Comparison of ENCODE assay signal across 15 cellular contexts in the genomic region with DNA sequence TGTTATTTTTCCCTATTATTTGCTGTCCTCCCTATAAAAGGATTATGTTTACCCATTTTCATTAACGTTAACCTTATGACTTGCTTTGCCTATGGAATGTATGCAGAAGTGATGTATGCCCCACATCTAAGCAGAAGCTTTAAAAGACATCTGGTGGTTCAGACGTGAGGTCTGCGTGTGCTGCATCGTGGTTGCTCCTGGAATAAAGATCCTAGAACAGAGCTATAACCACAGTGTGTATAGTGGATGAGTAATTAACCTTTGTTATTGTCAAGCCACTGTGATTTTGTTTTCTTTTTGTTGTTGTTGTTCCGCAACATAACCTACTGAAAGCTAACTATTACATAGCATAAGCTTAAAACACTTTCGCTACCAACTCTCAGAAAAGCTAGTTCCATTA. TPM values are rescaled to one million over a fixed set of nuclear protein-coding genes. Genes with fewer than 3 reads are reported as not detected.
A peak's percentile ranks its signal among the peaks of the same experiment; 100 is the strongest.
DNase-seq lines count a peak whose midpoint lies in the region; ATAC-seq and TF ChIP-seq lines count a peak whose summit lies in the region.
"Had no signal": no experiment of that assay in that cellular context is flagged by ENCODE, and none has a peak within 500 bp of the region (broad histone marks: within the 10 kb centered on the region; RNA-seq: fewer than 3 reads in every experiment).

No MANE protein-coding gene starts in this region.

- TF ChIP-seq CTCF in SK-N-SH (IDR thresholded peaks at IDR 0.05), result no peak
- TF ChIP-seq CTCF in Panc1 (IDR thresholded peaks at IDR 0.05), result no peak
- TF ChIP-seq CTCF in fibroblast of villous mesenchyme (IDR thresholded peaks at IDR 0.05; ENCODE audit: insufficient read depth, low read depth, low read length), result no peak
- TF ChIP-seq CTCF in tibial artery (IDR thresholded peaks at IDR 0.05), result no peak

- no peak for TF ChIP-seq RAD21 in SK-N-SH (IDR thresholded peaks at IDR 0.05; ENCODE audit: low read length)

- H3K4me3 ChIP-seq in SK-N-SH (ENCODE audit: low read depth in 2 of 2, low read length in 1 of 2), result no peak overlapping the region
- no peak overlapping the region for H3K4me3 ChIP-seq in Panc1 (ENCODE audit: low read depth in 2 of 2, low read length in 2 of 2)
- H3K4me3 ChIP-seq in fibroblast of villous mesenchyme (ENCODE audit: low read depth, low read length), result no peak overlapping the region
- no peak overlapping the region for H3K4me3 ChIP-seq in tibial artery
- H3K4me3 ChIP-seq: BLaER1 treated with 17β-estradiol and CSF1 and Interleukin-3, amounts not matched to agents 10 nM and 100 nM; GM12878 had no signal

- H3K27ac ChIP-seq in SK-N-SH (ENCODE audit: low read depth in 2 of 2, low read length in 1 of 2) (no peak overlapping the region), Panc1 (ENCODE audit: low read length) (no peak overlapping the region), tibial artery (no peak overlapping the region)
- H3K27ac ChIP-seq: HL-60 had no signal

- intact Hi-C loops in Panc1 (cut with micrococcal nuclease; ENCODE audit: unreplicated experiment) (no loop called here), tibial artery (cut with DNase I; ENCODE audit: low total_unique reads) (no loop called here)

- no peaks in the 10 kb centered on the region for H4K20me1 ChIP-seq in SK-N-SH (ENCODE audit: insufficient read depth)
- H4K20me1 ChIP-seq: BLaER1 treated with 17β-estradiol and CSF1 and Interleukin-3, amounts not matched to agents 10 nM and 100 nM had no signal

- no peak for TF ChIP-seq EP300 in SK-N-SH (IDR thresholded peaks at IDR 0.05; ENCODE audit: borderline replicate concordance in 1 of 2, low read depth in 1 of 2, low read length in 1 of 2)

- no peaks in the 10 kb centered on the region for H3F3A ChIP-seq in SK-N-SH (replicated peaks; ENCODE audit: insufficient read depth)

- ATAC-seq in SK-N-SH treated with all-trans-retinoic acid at 6 μM for 48 hours (no peak), Panc1 (peak; percentile 77), HG03565 (IDR thresholded peaks at IDR 0.05; ENCODE audit: unreplicated experiment) (no peak)
- ATAC-seq: GM12878, HCT116 had no signal

- no peaks in the 10 kb centered on the region for H3K9me2 ChIP-seq in SK-N-SH

- H3K4me1 ChIP-seq in SK-N-SH (ENCODE audit: control insufficient read depth in 1 of 2, insufficient read depth in 2 of 2, low read depth in 1 of 2, low read length in 1 of 2) (peaks cover 0 to 4% of the 10 kb centered on the region in 2 experiments; a peak in 2 of 4 replicates), Panc1 (ENCODE audit: control insufficient read depth, insufficient read depth, low read length) (no peaks in the 10 kb centered on the region; the same call in 1 of the 2 replicates), tibial artery (no peaks in the 10 kb centered on the region)

- 67% methylated on average over 6 of the region's 6 CpGs for WGBS in SK-N-SH (ENCODE audit: low lambda C conversion rate)

- H3K36me3 ChIP-seq in SK-N-SH (replicated peaks in 1 of 2; ENCODE audit: control insufficient read depth in 1 of 2, insufficient read depth in 2 of 2, low read length in 1 of 2) (no peaks in the 10 kb centered on the region), Panc1 (ENCODE audit: control insufficient read depth, insufficient read depth, low read length) (no peaks in the 10 kb centered on the region), tibial artery (no peaks in the 10 kb centered on the region)
- H3K36me3 ChIP-seq: BLaER1 treated with 17β-estradiol and CSF1 and Interleukin-3, amounts not matched to agents 10 nM and 100 nM had no signal

- H3K27me3 ChIP-seq in SK-N-SH (ENCODE audit: insufficient read depth) (no peaks in the 10 kb centered on the region), Panc1 (ENCODE audit: control insufficient read depth, insufficient read depth, low read length) (no peaks in the 10 kb centered on the region), tibial artery (no peaks in the 10 kb centered on the region)
- H3K27me3 ChIP-seq: BLaER1 treated with 17β-estradiol and CSF1 and Interleukin-3, amounts not matched to agents 10 nM and 100 nM had no signal

- no peak overlapping the region for H3K9ac ChIP-seq in SK-N-SH
- H3K9ac ChIP-seq: BLaER1 treated with 17β-estradiol and CSF1 and Interleukin-3, amounts not matched to agents 10 nM and 100 nM had no signal

- H2AFZ ChIP-seq in SK-N-SH (ENCODE audit: low read depth), result no peak overlapping the region

- BruUV-seq in Panc1 (replicated peaks; lab: Mats Ljungman, UMichigan), result no TSS peak

- in situ Hi-C loops in Panc1 (cut with HindIII; ENCODE audit: low pct_unique_long_range_greater_than_20kb, low sequenced_read_pairs), result no loop called here

- CTCF ChIA-PET in SK-N-SH (lab: Yijun Ruan, JAX), result interaction anchor here (1.9 kb wide), 1 partner anchor 12 kb away, joined by 4 read pairs; no protein-coding TSS in a partner anchor
- CTCF ChIA-PET in Panc1 (lab: Charles Lee), result interaction anchor here (0.7 kb wide), 1 partner anchor 660 kb away, joined by 3 read pairs; no protein-coding TSS in a partner anchor

- H3K9me3 ChIP-seq in SK-N-SH, result no peaks in the 10 kb centered on the region
- H3K9me3 ChIP-seq in Panc1 (ENCODE audit: control insufficient read depth, insufficient read depth, low read depth, low read length), result no peaks in the 10 kb centered on the region
- no peaks in the 10 kb centered on the region for H3K9me3 ChIP-seq in tibial artery
- H3K9me3 ChIP-seq: BLaER1 treated with 17β-estradiol and CSF1 and Interleukin-3, amounts not matched to agents 10 nM and 100 nM had no signal

- POLR2A ChIA-PET in SK-N-SH (lab: Yijun Ruan, JAX) (interaction anchor here (1.4 kb wide), 1 partner anchor 20 kb away, joined by 4 read pairs; a partner anchor contains a TSS), Panc1 (lab: Charles Lee) (interaction anchor here (0.6 kb wide), 2 partner anchors 16 to 27 kb away, joined by 3 to 4 read pairs; no protein-coding TSS in a partner anchor)

- H3K4me2 ChIP-seq in SK-N-SH, result no peak overlapping the region

- DNase-seq in SK-N-SH, result peak; percentile 16
- no peak for DNase-seq in Panc1 (ENCODE audit: low read depth, low spot score)
- peak; percentile 13 for DNase-seq in fibroblast of villous mesenchyme (ENCODE audit: low read depth)
- DNase-seq in NCI-H187 (lab: John Stamatoyannopoulos, UW), result no peak
- DNase-seq in tibial artery, result no peak
- DNase-seq: 8988T; ACHN; CD4-positive, CD25-positive, alpha-beta regulatory T cell; DMS 273 treated with DMSO at 0.1 percent for 48 hours had no signal

- H3K79me2 ChIP-seq in SK-N-SH (ENCODE audit: insufficient read depth), result no peaks in the 10 kb centered on the region

TF ChIP-seq in SK-N-SH, 30 proteins besides CTCF, POLR2A, EP300 and RAD21 (continues in another document):
- TF ChIP-seq FOXJ3 (CRISPR knock-in tag; IDR thresholded peaks at IDR 0.05) (no peak), RXRA (IDR thresholded peaks at IDR 0.05; ENCODE audit: borderline replicate concordance, low read depth) (no peak), GATA2 (CRISPR knock-in tag; IDR thresholded peaks at IDR 0.05) (no peak), ELF1 (IDR thresholded peaks at IDR 0.05) (no peak), GABPA (IDR thresholded peaks at IDR 0.05; ENCODE audit: low read depth) (no peak), POLR2AphosphoS5 (IDR thresholded peaks at IDR 0.05; ENCODE audit: low read depth, low read length) (no peak), NFIC (IDR thresholded peaks at IDR 0.05; ENCODE audit: borderline replicate concordance) (no peak), RCOR1 (IDR thresholded peaks at IDR 0.05; ENCODE audit: low read length) (no peak)
- TF ChIP-seq, protein P1, sequence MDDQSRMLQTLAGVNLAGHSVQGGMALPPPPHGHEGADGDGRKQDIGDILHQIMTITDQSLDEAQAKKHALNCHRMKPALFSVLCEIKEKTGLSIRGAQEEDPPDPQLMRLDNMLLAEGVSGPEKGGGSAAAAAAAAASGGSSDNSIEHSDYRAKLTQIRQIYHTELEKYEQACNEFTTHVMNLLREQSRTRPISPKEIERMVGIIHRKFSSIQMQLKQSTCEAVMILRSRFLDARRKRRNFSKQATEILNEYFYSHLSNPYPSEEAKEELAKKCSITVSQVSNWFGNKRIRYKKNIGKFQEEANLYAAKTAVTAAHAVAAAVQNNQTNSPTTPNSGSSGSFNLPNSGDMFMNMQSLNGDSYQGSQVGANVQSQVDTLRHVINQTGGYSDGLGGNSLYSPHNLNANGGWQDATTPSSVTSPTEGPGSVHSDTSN (IDR thresholded peaks at IDR 0.05), result no peak
- TF ChIP-seq, protein P2, sequence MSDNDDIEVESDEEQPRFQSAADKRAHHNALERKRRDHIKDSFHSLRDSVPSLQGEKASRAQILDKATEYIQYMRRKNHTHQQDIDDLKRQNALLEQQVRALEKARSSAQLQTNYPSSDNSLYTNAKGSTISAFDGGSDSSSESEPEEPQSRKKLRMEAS (IDR thresholded peaks at IDR 0.05; ENCODE audit: low read depth), result no peak

TF ChIP-seq in SK-N-SH treated with all-trans-retinoic acid at 6 μM for 48 hours, 23 proteins besides CTCF, POLR2A, EP300 and RAD21:
- TF ChIP-seq PPARA (CRISPR knock-in tag; IDR thresholded peaks at IDR 0.05; ENCODE audit: borderline replicate concordance), result no peak
TF ChIP-seq in SK-N-SH treated with all-trans-retinoic acid at 6 μM for 48 hours: peak in this region for 0.

RNA-seq across cellular contexts. Expression of a gene that starts 20.9 kb away (rescaled TPM):
- 13.5 and 18.7 TPM in 2 replicates for polyA plus RNA-seq in SK-N-SH (2012; rRNA removed)
- 23.3 and 32.9 TPM in 2 replicates for polyA plus RNA-seq in SK-N-SH (2012; cell fraction: cytosol; rRNA removed)
- polyA plus RNA-seq in SK-N-SH (2012; cell fraction: nucleus; rRNA removed), result 9.9 and 17.5 TPM in 2 replicates
- total RNA-seq in Panc1 (2021; ENCODE audit: unreplicated experiment) (41.5 TPM), fibroblast of villous mesenchyme (14.8 and 21.2 TPM in 2 replicates)
- 34.0 TPM for polyA plus RNA-seq in Panc1 (2012; ENCODE audit: insufficient read length)

Comparison
In these comparisons a context has a peak if more than half of its experiments do, and no peak if none do; other contexts are left out.
1. DNase-seq: peak in SK-N-SH (single experiment) and fibroblast of villous mesenchyme (single experiment); none in Panc1 (single experiment), NCI-H187 (0 of 2) and tibial artery (0 of 2).